Comparison of ENCODE assay signal across 29 cellular contexts in the genomic region with DNA sequence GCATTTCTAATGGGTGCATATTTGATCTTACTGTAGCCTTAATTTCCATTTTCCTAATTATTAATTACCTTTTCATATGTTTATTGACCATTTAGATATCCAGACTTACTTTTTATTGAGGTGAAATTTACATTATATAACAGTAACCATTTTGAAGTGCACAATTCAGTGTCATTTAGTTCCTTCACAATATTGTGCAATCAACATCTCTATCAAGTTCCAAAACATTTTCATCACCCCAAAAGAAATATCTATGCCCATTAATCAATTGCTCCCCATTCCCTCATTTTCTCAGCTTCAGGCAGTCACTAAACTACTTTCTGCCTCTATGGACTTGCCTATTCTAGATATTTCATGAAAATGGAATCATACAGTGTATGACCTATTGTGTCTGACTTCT. TPM values are rescaled to one million over a fixed set of nuclear protein-coding genes. Genes with fewer than 3 reads are reported as not detected.
"Had no signal": no experiment of that assay in that cellular context is flagged by ENCODE, and none has a peak within 500 bp of the region (broad histone marks: within the 10 kb centered on the region; RNA-seq: fewer than 3 reads in every experiment).

No MANE protein-coding gene starts in this region.

- H2AFZ ChIP-seq: neural progenitor cell, parathyroid adenoma had no signal

- ATAC-seq: natural killer cell; psoas muscle; right cardiac atrium; sciatic nerve; stimulated activated memory B cell treated with anti-CD40 and anti-IgM and Interleukin-4, amounts not matched to agents 10 μg/mL and 1 μg/mL and 100 μg/mL, for 72 hours; stimulated activated naive CD8-positive, alpha-beta T cell treated with anti-CD3 and anti-CD28 coated beads, Interleukin-15, amount 100 ng/mL, for 72 hours; stimulated activated naive CD8-positive, alpha-beta T cell treated with anti-CD3 and anti-CD28 coated beads, Interleukin-15, Interleukin-2, amounts not matched to agents 100 U/mL and 50 U/mL, for 24 hours had no signal

- H3K27me3 ChIP-seq: ovary, vagina had no signal

- H3K9ac ChIP-seq: neural progenitor cell, parathyroid adenoma had no signal

- H3K4me2 ChIP-seq: neural progenitor cell, smooth muscle cell had no signal

- H3K27ac ChIP-seq: neural progenitor cell, ovary, parathyroid adenoma, psoas muscle, skin epidermis, spleen, thoracic aorta, thyroid gland, tibial nerve, upper lobe of left lung, vagina had no signal

- DNase-seq: natural killer cell; occipital lobe; ovary; posterior cingulate gyrus; psoas muscle; right cardiac atrium; spleen; stimulated activated CD4-positive, alpha-beta T cell treated with anti-CD3 and anti-CD28 coated beads, Interleukin-12 subunit alpha, Interleukin-12 subunit beta, amount 100 ng/mL, for 4 hours; stimulated activated CD4-positive, alpha-beta T cell treated with anti-CD3 and anti-CD28 coated beads, Interleukin-1b, Interleukin-23, amount 100 ng/mL, for 48 hours; stimulated activated CD4-positive, alpha-beta T cell treated with anti-CD3 and anti-CD28 coated beads, Interleukin-4, amount 100 ng/mL, for 1 hour; stimulated activated CD4-positive, alpha-beta T cell treated with anti-CD3 and anti-CD28 coated beads, Interleukin-4, amount 100 ng/mL, for 4 hours; stimulated activated CD8-positive, alpha-beta memory T cell treated with anti-CD3 and anti-CD28 coated beads, Interleukin-4, amount 100 ng/mL, for 48 hours; stimulated activated naive CD4-positive, alpha-beta T cell; stimulated activated naive CD8-positive, alpha-beta T cell treated with anti-CD3 and anti-CD28 coated beads, Interleukin-15, amount 100 ng/mL, for 72 hours; stimulated activated naive CD8-positive, alpha-beta T cell treated with anti-CD3 and anti-CD28 coated beads, Interleukin-15, Interleukin-2, amounts not matched to agents 100 U/mL and 50 U/mL, for 24 hours; thyroid gland; trophoblast cell; upper lobe of left lung had no signal

- H3K4me3 ChIP-seq: neural progenitor cell, ovary, psoas muscle, skin epidermis, smooth muscle cell, spleen, thoracic aorta, thyroid gland, tibial nerve, upper lobe of left lung, vagina had no signal

- FAIRE-seq: urothelium cell line had no signal

- H3K9me3 ChIP-seq: ovary, psoas muscle, spleen, thoracic aorta, thyroid gland, tibial nerve, upper lobe of left lung, vagina had no signal

- H3K36me3 ChIP-seq: neural progenitor cell, ovary, spleen, thoracic aorta, thyroid gland, tibial nerve, upper lobe of left lung, vagina had no signal

- H3K79me2 ChIP-seq: parathyroid adenoma had no signal

- H3K4me1 ChIP-seq: parathyroid adenoma, psoas muscle, thyroid gland had no signal

RNA-seq across cellular contexts. Expression of a gene that starts 5.9 kb away (rescaled TPM):
- total RNA-seq: progenitor cell of endocrine pancreas had no signal
